Comparison of ENCODE assay signal across 13 cellular contexts in genomic region chr6:149266659-149267058, GRCh38. TPM values are rescaled to one million over a fixed set of nuclear protein-coding genes. Genes with fewer than 3 reads are reported as not detected.
DNase-seq lines count a peak whose midpoint lies in the region; ATAC-seq and TF ChIP-seq lines count a peak whose summit lies in the region.
"Had no signal": no experiment of that assay in that cellular context is flagged by ENCODE, and none has a peak within 500 bp of the region (broad histone marks: within the 10 kb centered on the region; RNA-seq: fewer than 3 reads in every experiment).

No MANE protein-coding gene starts in this region.

- peak overlapping the region; percentile 24 for H3K27ac Mint-ChIP-seq in activated T-helper 17 cell treated with anti-CD3 and anti-CD28 coated beads, Interleukin-2, amount 50 U/mL, for 72 hours
- no peak overlapping the region for H3K27ac Mint-ChIP-seq in mesothelial cell of epicardium

- no peak overlapping the region for H3K4me2 ChIP-seq in mesenchymal stem cell (ENCODE audit: low read length, poor library complexity, severe bottlenecking)

- H3K36me3 Mint-ChIP-seq in activated T-helper 17 cell treated with anti-CD3 and anti-CD28 coated beads, Interleukin-2, amount 50 U/mL, for 72 hours (ENCODE audit: low read depth) = no peaks in the 10 kb centered on the region
- no peaks in the 10 kb centered on the region for H3K36me3 Mint-ChIP-seq in mesothelial cell of epicardium

- H4K8ac ChIP-seq in mesenchymal stem cell (ENCODE audit: low read length) = no peak overlapping the region

- H3K4ac ChIP-seq in mesenchymal stem cell (ENCODE audit: low read depth in 1 of 2, low read length in 2 of 2) = no peak overlapping the region

- DNase-seq in mesothelial cell of epicardium (ENCODE audit: low spot score in 2 of 2, unreplicated experiment in 2 of 2) (no peak), mesenchymal stem cell (no peak), NCI-H2227 (lab: John Stamatoyannopoulos, UW; ENCODE audit: unreplicated experiment) (no peak)
- no peak for DNase-seq in stimulated activated CD4-positive, alpha-beta T cell treated with anti-CD3 and anti-CD28 coated beads, Interleukin-4, amount 100 ng/mL, for 4 hours
- DNase-seq: COR-L47, H7, NCI-H1694 treated with DMSO at 0.1 percent for 48 hours, occipital lobe, SW 1271 had no signal

- H3K18ac ChIP-seq in mesenchymal stem cell (ENCODE audit: low read depth in 1 of 2, low read length in 2 of 2) = no peak overlapping the region

- no peaks in the 10 kb centered on the region for H3K79me1 ChIP-seq in mesenchymal stem cell (replicated peaks; ENCODE audit: low read length, poor library complexity, severe bottlenecking)

- WGBS in mesenchymal stem cell = 99% methylated on average over 6 of the region's 6 CpGs

- no peak overlapping the region for H3K23ac ChIP-seq in mesenchymal stem cell (ENCODE audit: low read length in 2 of 2)

- no peak overlapping the region for H2BK12ac ChIP-seq in mesenchymal stem cell (ENCODE audit: low read length in 2 of 2)

- no peaks in the 10 kb centered on the region for H3K9me3 Mint-ChIP-seq in activated T-helper 17 cell treated with anti-CD3 and anti-CD28 coated beads, Interleukin-2, amount 50 U/mL, for 72 hours
- peaks cover 3% of the 10 kb centered on the region for H3K9me3 Mint-ChIP-seq in mesothelial cell of epicardium

- peaks cover 4 to 31% of the 10 kb centered on the region in 2 experiments for H3K27me3 ChIP-seq in mesenchymal stem cell (ENCODE audit: control insufficient read depth in 1 of 2, insufficient read depth in 1 of 2, low read length in 2 of 2)

- no peak overlapping the region for H3K4me3 ChIP-seq in mesenchymal stem cell (ENCODE audit: insufficient read depth in 1 of 2, low read depth in 1 of 2, low read length in 2 of 2)

- H2AFZ ChIP-seq in mesenchymal stem cell (ENCODE audit: low read depth, low read length) = no peak overlapping the region

- H3K4me3 Mint-ChIP-seq in activated T-helper 17 cell treated with anti-CD3 and anti-CD28 coated beads, Interleukin-2, amount 50 U/mL, for 72 hours = no peak overlapping the region
- H3K4me3 Mint-ChIP-seq in mesothelial cell of epicardium = no peak overlapping the region

- no peak overlapping the region for H2AK5ac ChIP-seq in mesenchymal stem cell (ENCODE audit: low read length, severe bottlenecking)

- no peak overlapping the region for H3K27ac ChIP-seq in mesenchymal stem cell (ENCODE audit: low read length, poor library complexity, severe bottlenecking)

- H3K9ac ChIP-seq in mesenchymal stem cell (ENCODE audit: low read length) = no peak overlapping the region

- H3K27me3 Mint-ChIP-seq in activated T-helper 17 cell treated with anti-CD3 and anti-CD28 coated beads, Interleukin-2, amount 50 U/mL, for 72 hours = no peaks in the 10 kb centered on the region
- H3K27me3 Mint-ChIP-seq in mesothelial cell of epicardium (ENCODE audit: low read depth) = peaks cover 30% of the 10 kb centered on the region

- H2BK120ac ChIP-seq in mesenchymal stem cell (ENCODE audit: low read depth, low read length) = no peak overlapping the region

- H3K4me1 ChIP-seq in mesenchymal stem cell (ENCODE audit: control insufficient read depth, insufficient read depth, low read depth, low read length) = no peaks in the 10 kb centered on the region

- H3K9me3 ChIP-seq in mesenchymal stem cell (ENCODE audit: control insufficient read depth, low read length) = no peaks in the 10 kb centered on the region

- peaks cover 31% of the 10 kb centered on the region for H3K4me1 Mint-ChIP-seq in activated T-helper 17 cell treated with anti-CD3 and anti-CD28 coated beads, Interleukin-2, amount 50 U/mL, for 72 hours
- H3K4me1 Mint-ChIP-seq in mesothelial cell of epicardium = peaks cover 4% of the 10 kb centered on the region

- no peak overlapping the region for H2BK5ac ChIP-seq in mesenchymal stem cell (ENCODE audit: low read depth, low read length, poor library complexity, severe bottlenecking)

- ATAC-seq in GM18508 (IDR thresholded peaks at IDR 0.05; ENCODE audit: insufficient read depth, unreplicated experiment) (peak; percentile 85), GM21515 (IDR thresholded peaks at IDR 0.05; ENCODE audit: unreplicated experiment) (peak; percentile 82), HG03159 (IDR thresholded peaks at IDR 0.05; ENCODE audit: unreplicated experiment) (peak; percentile 87)
- peak; percentile 18 for ATAC-seq in activated T-helper 17 cell treated with anti-CD3 and anti-CD28 coated beads, Interleukin-2, amount 50 U/mL, for 72 hours (replicated peaks)

- H2BK15ac ChIP-seq in mesenchymal stem cell (ENCODE audit: low read depth, poor library complexity, severe bottlenecking) = no peak overlapping the region

- H3K36me3 ChIP-seq in mesenchymal stem cell (ENCODE audit: control insufficient read depth in 1 of 2, insufficient read depth in 2 of 2, low read depth in 1 of 2, low read length in 2 of 2) = no peaks in the 10 kb centered on the region

- no peak for TF ChIP-seq CTCF in mesothelial cell of epicardium (IDR thresholded peaks at IDR 0.05; ENCODE audit: unreplicated experiment)

- H3K14ac ChIP-seq in mesenchymal stem cell (ENCODE audit: low read length in 2 of 2) = no peak overlapping the region

- H4K91ac ChIP-seq in mesenchymal stem cell (ENCODE audit: low read length) = no peak overlapping the region

RNA-seq across cellular contexts. Expression of gene TAB2, which starts 50.9 kb away (rescaled TPM):
- 100 to 1,000 TPM; 164 to 185 TPM for total RNA-seq in activated T-helper 17 cell treated with anti-CD3 and anti-CD28 coated beads, Interleukin-2, amount 50 U/mL, for 72 hours
- 71.3 to 72.7 TPM (median 72.0 TPM) in 3 replicates for total RNA-seq in mesothelial cell of epicardium
- 46.0 TPM for polyA plus RNA-seq in mesenchymal stem cell (2013, experiment 1 of 2)
- 46.8 TPM for polyA plus RNA-seq in mesenchymal stem cell (2013, experiment 2 of 2)

Comparison
In these comparisons a context has a peak if more than half of its experiments do, and no peak if none do; other contexts are left out.
1. ATAC-seq: peak in every context shown above with its lines; median percentile 87 in HG03159; 85 in GM18508; 82 in GM21515; 18 in activated T-helper 17 cell treated with anti-CD3 and anti-CD28 coated beads, Interleukin-2, amount 50 U/mL, for 72 hours.